In the genomic region with DNA sequence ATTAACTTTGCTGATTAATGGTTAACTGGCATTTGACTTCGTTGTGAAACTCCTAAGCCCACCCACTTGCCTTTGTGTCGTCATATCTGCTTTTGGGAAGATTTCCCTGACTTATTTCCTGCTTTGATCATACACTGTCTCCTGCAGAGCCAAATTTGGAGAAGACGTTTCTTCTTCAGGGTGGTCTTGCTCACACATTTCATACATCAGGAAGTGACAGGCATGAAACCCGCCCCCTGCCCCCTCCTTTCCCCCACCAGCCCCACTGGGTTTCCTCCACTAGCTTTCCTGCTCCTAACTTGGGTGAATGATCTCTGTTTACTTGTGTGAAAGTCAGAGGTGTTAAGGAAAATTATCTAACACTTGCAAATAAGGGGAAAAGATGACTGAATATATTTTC, we compare ENCODE assay signal across 22 cellular contexts.
A peak's percentile ranks its signal among the peaks of the same experiment; 100 is the strongest.
DNase-seq lines count a peak whose midpoint lies in the region; ATAC-seq and TF ChIP-seq lines count a peak whose summit lies in the region.
"Had no signal": no experiment of that assay in that cellular context is flagged by ENCODE, and none has a peak within 500 bp of the region (broad histone marks: within the 10 kb centered on the region; RNA-seq: fewer than 3 reads in every experiment).

No MANE protein-coding gene starts in this region.

- H3F3A ChIP-seq in neural progenitor cell (ENCODE audit: low read depth) = no peaks in the 10 kb centered on the region

- H3K9me3 ChIP-seq in A673 (ENCODE audit: low read depth, low read length, poor library complexity, severe bottlenecking) (no peaks in the 10 kb centered on the region), H9 (ENCODE audit: control insufficient read depth, low read depth, low read length) (no peaks in the 10 kb centered on the region), endodermal cell (ENCODE audit: control insufficient read depth, low read length) (peaks cover 9% of the 10 kb centered on the region), neural progenitor cell (ENCODE audit: low read depth) (no peaks in the 10 kb centered on the region)
- no peaks in the 10 kb centered on the region for H3K9me3 ChIP-seq in naive thymus-derived CD4-positive, alpha-beta T cell (ENCODE audit: control insufficient read depth in 2 of 3, low read length in 3 of 3)

- intact Hi-C loops in A673 (cut with micrococcal nuclease; ENCODE audit: unreplicated experiment) = no loop called here
- intact Hi-C loops in naive thymus-derived CD4-positive, alpha-beta T cell (cut with micrococcal nuclease) = no loop called here

- H3K4me2 ChIP-seq in H9 (ENCODE audit: insufficient read depth, insufficient read length, low read length) = peak overlapping the region; percentile 25
- H3K4me2 ChIP-seq in neural progenitor cell = no peak overlapping the region
- H3K4me2 ChIP-seq: PC-9 had no signal

- no peak overlapping the region for H2AFZ ChIP-seq in H9 (ENCODE audit: low read length)
- H2AFZ ChIP-seq in neural progenitor cell (replicated peaks) = peak overlapping the region; percentile 19
- H2AFZ ChIP-seq: PC-9 had no signal

- peaks cover 23% of the 10 kb centered on the region for H3K4me1 ChIP-seq in A673 (ENCODE audit: insufficient read depth, low read length, poor library complexity, severe bottlenecking)
- H3K4me1 ChIP-seq in H9 (ENCODE audit: insufficient read depth, low read length) = peaks cover 4% of the 10 kb centered on the region; the same call in 1 of the 2 replicates
- H3K4me1 ChIP-seq in endodermal cell (ENCODE audit: control insufficient read depth, insufficient read depth, low read length) = peaks cover 5% of the 10 kb centered on the region
- H3K4me1 ChIP-seq in neural progenitor cell = no peaks in the 10 kb centered on the region
- no peaks in the 10 kb centered on the region for H3K4me1 ChIP-seq in naive thymus-derived CD4-positive, alpha-beta T cell (ENCODE audit: control insufficient read depth in 2 of 2, insufficient read depth in 2 of 2, low read length in 2 of 2)

- no peak overlapping the region for H3K56ac ChIP-seq in H9 (ENCODE audit: insufficient read length, low read depth, low read length)

- no peaks in the 10 kb centered on the region for H3K79me1 ChIP-seq in H9 (ENCODE audit: insufficient read depth, low read depth, low read length, poor library complexity, severe bottlenecking)

- no peak overlapping the region for H3T11ph ChIP-seq in H9 (ENCODE audit: low read length)

- no peak overlapping the region for H4K8ac ChIP-seq in H9 (replicated peaks; ENCODE audit: insufficient read length, low read depth, low read length)

- DNase-seq in A673 (ENCODE audit: low spot score) (peak; percentile 34), H9 (no peak), endodermal cell (peak; percentile 56), neural progenitor cell (ENCODE audit: low spot score) (no peak), NCI-H748 (lab: John Stamatoyannopoulos, UW; ENCODE audit: unreplicated experiment) (no peak)
- no peak for DNase-seq in activated naive CD8-positive, alpha-beta T cell treated with anti-CD3 and anti-CD28 coated beads for 36 hours
- DNase-seq in naive thymus-derived CD4-positive, alpha-beta T cell = no peak
- DNase-seq: CD4-positive, CD25-positive, alpha-beta regulatory T cell; COR-L47; DMS79; H7; HFFc6; KBM-7; MV-4-11; NCI-H1105 treated with DMSO at 0.1 percent for 48 hours; NCI-H2081; NCI-H2171 treated with DMSO at 0.1 percent for 48 hours; NCI-H526; RPMI8226; SHP77 had no signal

- no peak overlapping the region for H2BK20ac ChIP-seq in H9 (ENCODE audit: low read depth, low read length, poor library complexity, severe bottlenecking)

- no CpG with 5 or more reads among the region's 4 CpGs for WGBS in H9 (ENCODE audit: extremely low coverage, insufficient read length, low lambda C conversion rate)
- 8 to 9% methylated on average over 2 to 3 of the region's 4 CpGs for WGBS in endodermal cell (ENCODE audit: insufficient coverage in 1 of 2, insufficient read length in 1 of 2), 2 experiments

- no peak overlapping the region for H2BK5ac ChIP-seq in H9 (ENCODE audit: insufficient read length, low read length)

- H3K14ac ChIP-seq in H9 (ENCODE audit: insufficient read depth, low read length) = no peak overlapping the region

- TF ChIP-seq CTCF in A673 (conservative IDR thresholded peaks at IDR 0.05; ENCODE audit: low read depth, low read length) (no peak), H9 (conservative IDR thresholded peaks at IDR 0.05) (no peak), endodermal cell (conservative IDR thresholded peaks at IDR 0.05) (no peak), neural progenitor cell (IDR thresholded peaks at IDR 0.05) (no peak)

- no peak overlapping the region for H3K4ac ChIP-seq in H9 (ENCODE audit: low read depth, low read length)

- no peak overlapping the region; a peak in 1 of 5 replicates for H3K4me3 Mint-ChIP-seq in H9
- peak overlapping the region; percentile 33 for H3K4me3 Mint-ChIP-seq in endodermal cell
- H3K4me3 Mint-ChIP-seq in neural progenitor cell = no peak overlapping the region
- no peak overlapping the region for H3K4me3 Mint-ChIP-seq in activated naive CD8-positive, alpha-beta T cell treated with anti-CD3 and anti-CD28 coated beads for 36 hours
- no peak overlapping the region for H3K4me3 Mint-ChIP-seq in naive thymus-derived CD4-positive, alpha-beta T cell
- H3K4me3 Mint-ChIP-seq: B cell; CD4-positive, CD25-positive, alpha-beta regulatory T cell; HFFc6 had no signal

- peaks cover 12 to 17% of the 10 kb centered on the region in 2 experiments for H3K4me1 Mint-ChIP-seq in H9
- peaks cover 30% of the 10 kb centered on the region for H3K4me1 Mint-ChIP-seq in endodermal cell
- H3K4me1 Mint-ChIP-seq in neural progenitor cell = peaks cover 8% of the 10 kb centered on the region
- no peaks in the 10 kb centered on the region for H3K4me1 Mint-ChIP-seq in activated naive CD8-positive, alpha-beta T cell treated with anti-CD3 and anti-CD28 coated beads for 36 hours
- peaks cover 0 to 2% (median 0%) of the 10 kb centered on the region in 7 donors for H3K4me1 Mint-ChIP-seq in naive thymus-derived CD4-positive, alpha-beta T cell
- H3K4me1 Mint-ChIP-seq: B cell; CD4-positive, CD25-positive, alpha-beta regulatory T cell had no signal

- no peak overlapping the region for H3K18ac ChIP-seq in H9 (ENCODE audit: insufficient read length, low read depth, low read length)

- H2BK12ac ChIP-seq in H9 (ENCODE audit: insufficient read length, low read depth, low read length) = no peak overlapping the region

- H3K9ac ChIP-seq in H9 (ENCODE audit: extremely low read depth, insufficient read length, low read length) (no peak overlapping the region), endodermal cell (ENCODE audit: extremely low read depth, low read length, poor library complexity, severe bottlenecking) (no peak overlapping the region), neural progenitor cell (no peak overlapping the region)

- H4K5ac ChIP-seq in H9 (ENCODE audit: insufficient read length, low read depth, low read length) = no peak overlapping the region

- peaks cover 7% of the 10 kb centered on the region for H3K27me3 Mint-ChIP-seq in H9 (ENCODE audit: low read depth)
- no peaks in the 10 kb centered on the region for H3K27me3 Mint-ChIP-seq in endodermal cell (ENCODE audit: insufficient read depth)
- peaks cover 9% of the 10 kb centered on the region for H3K27me3 Mint-ChIP-seq in neural progenitor cell (ENCODE audit: insufficient read depth, low read depth)
- peaks cover 5% of the 10 kb centered on the region for H3K27me3 Mint-ChIP-seq in activated naive CD8-positive, alpha-beta T cell treated with anti-CD3 and anti-CD28 coated beads for 36 hours
- H3K27me3 Mint-ChIP-seq in naive thymus-derived CD4-positive, alpha-beta T cell = peaks cover 0 to 32% (median 8%) of the 10 kb centered on the region in 5 donors
- H3K27me3 Mint-ChIP-seq: B cell; CD4-positive, CD25-positive, alpha-beta regulatory T cell had no signal

- POLR2A ChIA-PET in A673 (lab: Charles Lee; ENCODE audit: low non-redundant PET) = interaction anchor here (0.6 kb wide), 1 partner anchor 59 kb away, joined by 7 read pairs; no protein-coding TSS in a partner anchor
- POLR2A ChIA-PET in naive thymus-derived CD4-positive, alpha-beta T cell (lab: Charles Lee) = no interaction called here

- no peaks in the 10 kb centered on the region for H3K27me3 ChIP-seq in A673 (replicated peaks; ENCODE audit: insufficient read depth, low read depth, low read length, poor library complexity)
- no peaks in the 10 kb centered on the region for H3K27me3 ChIP-seq in H9 (ENCODE audit: insufficient read depth, low read length)
- no peaks in the 10 kb centered on the region for H3K27me3 ChIP-seq in endodermal cell (ENCODE audit: control insufficient read depth, insufficient read depth, low read length, poor library complexity, severe bottlenecking)
- no peaks in the 10 kb centered on the region for H3K27me3 ChIP-seq in neural progenitor cell
- H3K27me3 ChIP-seq in naive thymus-derived CD4-positive, alpha-beta T cell (ENCODE audit: control insufficient read depth in 2 of 2, insufficient read depth in 2 of 2, low read length in 2 of 2) = no peaks in the 10 kb centered on the region

- H3K36me3 ChIP-seq in A673 (ENCODE audit: insufficient read depth, low read length, poor library complexity, severe bottlenecking) = no peaks in the 10 kb centered on the region
- H3K36me3 ChIP-seq in endodermal cell (ENCODE audit: control insufficient read depth, insufficient read depth, low read length) = no peaks in the 10 kb centered on the region
- no peaks in the 10 kb centered on the region for H3K36me3 ChIP-seq in neural progenitor cell
- H3K36me3 ChIP-seq in naive thymus-derived CD4-positive, alpha-beta T cell (ENCODE audit: control insufficient read depth in 2 of 3, insufficient read depth in 3 of 3, low read length in 3 of 3) = no peaks in the 10 kb centered on the region

- no peak for ATAC-seq in naive thymus-derived CD4-positive, alpha-beta T cell

- H3K36me3 Mint-ChIP-seq in H9 (ENCODE audit: insufficient read depth in 1 of 3, low read depth in 3 of 3) = peaks cover 9 to 30% (median 16%) of the 10 kb centered on the region in 3 experiments
- H3K36me3 Mint-ChIP-seq in endodermal cell (ENCODE audit: low read depth) = peaks cover 2% of the 10 kb centered on the region
- no peaks in the 10 kb centered on the region for H3K36me3 Mint-ChIP-seq in neural progenitor cell
- no peaks in the 10 kb centered on the region for H3K36me3 Mint-ChIP-seq in activated naive CD8-positive, alpha-beta T cell treated with anti-CD3 and anti-CD28 coated beads for 36 hours
- no peaks in the 10 kb centered on the region for H3K36me3 Mint-ChIP-seq in naive thymus-derived CD4-positive, alpha-beta T cell
- H3K36me3 Mint-ChIP-seq: CD4-positive, CD25-positive, alpha-beta regulatory T cell had no signal

- no peaks in the 10 kb centered on the region for H3K23me2 ChIP-seq in H9 (ENCODE audit: insufficient read length, low read depth, low read length, poor library complexity, severe bottlenecking)

- H4K20me1 ChIP-seq in H9 (ENCODE audit: control insufficient read depth, insufficient read depth, insufficient read length) = no peaks in the 10 kb centered on the region
- H4K20me1 ChIP-seq in neural progenitor cell (ENCODE audit: low read depth) = no peaks in the 10 kb centered on the region

- no TSS peak for BruUV-seq in A673 (replicated peaks; lab: Mats Ljungman, UMichigan)

- no peak overlapping the region for H2BK15ac ChIP-seq in H9 (ENCODE audit: low read depth, low read length)

- no peak overlapping the region for H4K91ac ChIP-seq in H9 (ENCODE audit: insufficient read length, low read depth, low read length)

- no peak overlapping the region for H3K27ac Mint-ChIP-seq in H9
- peak overlapping the region; percentile 90 for H3K27ac Mint-ChIP-seq in endodermal cell
- no peak overlapping the region for H3K27ac Mint-ChIP-seq in neural progenitor cell
- no peak overlapping the region for H3K27ac Mint-ChIP-seq in activated naive CD8-positive, alpha-beta T cell treated with anti-CD3 and anti-CD28 coated beads for 36 hours
- no peak overlapping the region for H3K27ac Mint-ChIP-seq in naive thymus-derived CD4-positive, alpha-beta T cell
- H3K27ac Mint-ChIP-seq: B cell; CD4-positive, CD25-positive, alpha-beta regulatory T cell; HFFc6 had no signal

- H2AK5ac ChIP-seq in H9 (ENCODE audit: insufficient read length, low read length) = no peak overlapping the region

- H3K9me3 Mint-ChIP-seq in H9 = peaks cover 21 to 22% of the 10 kb centered on the region in 2 experiments
- peaks cover 23% of the 10 kb centered on the region for H3K9me3 Mint-ChIP-seq in endodermal cell
- peaks cover 12% of the 10 kb centered on the region for H3K9me3 Mint-ChIP-seq in neural progenitor cell
- no peaks in the 10 kb centered on the region for H3K9me3 Mint-ChIP-seq in activated naive CD8-positive, alpha-beta T cell treated with anti-CD3 and anti-CD28 coated beads for 36 hours
- peaks cover 0 to 10% (median 4%) of the 10 kb centered on the region in 11 donors for H3K9me3 Mint-ChIP-seq in naive thymus-derived CD4-positive, alpha-beta T cell
- H3K9me3 Mint-ChIP-seq: CD4-positive, CD25-positive, alpha-beta regulatory T cell had no signal

- H3K4me3 ChIP-seq in A673 (ENCODE audit: low read depth, low read length, poor library complexity, severe bottlenecking) (no peak overlapping the region), endodermal cell (ENCODE audit: low read length) (peak overlapping the region; percentile 64), neural progenitor cell (no peak overlapping the region)
- no peak overlapping the region for H3K4me3 ChIP-seq in naive thymus-derived CD4-positive, alpha-beta T cell (ENCODE audit: low read length)
- H3K4me3 ChIP-seq: PC-9 had no signal

- H3K27ac ChIP-seq in A673 (ENCODE audit: low read depth, low read length, poor library complexity, severe bottlenecking) (peak overlapping the region; percentile 48), H9 (ENCODE audit: insufficient read length, low read depth, low read length) (no peak overlapping the region), endodermal cell (ENCODE audit: low read depth, low read length) (peak overlapping the region; percentile 13), neural progenitor cell (no peak overlapping the region)
- no peak overlapping the region for H3K27ac ChIP-seq in naive thymus-derived CD4-positive, alpha-beta T cell (ENCODE audit: low read depth, low read length)
- H3K27ac ChIP-seq: PC-9 had no signal

- CTCF ChIA-PET in A673 (lab: Charles Lee) = no interaction called here
- CTCF ChIA-PET in naive thymus-derived CD4-positive, alpha-beta T cell (lab: Charles Lee) = no interaction called here

- H2BK120ac ChIP-seq in H9 (ENCODE audit: low read depth, low read length, poor library complexity, severe bottlenecking) = no peak overlapping the region

- H3K79me2 ChIP-seq in H9 (ENCODE audit: insufficient read depth, low read length) = no peaks in the 10 kb centered on the region
- no peaks in the 10 kb centered on the region for H3K79me2 ChIP-seq in neural progenitor cell (ENCODE audit: low read depth)

- H3K23ac ChIP-seq in H9 (ENCODE audit: insufficient read length, low read depth, low read length) = no peak overlapping the region

Comparison
In these comparisons a context has a peak if more than half of its experiments do, and no peak if none do; other contexts are left out.
1. DNase-seq: peak in A673 (single experiment) and endodermal cell (single experiment); none in H9 (single experiment), neural progenitor cell (single experiment), activated naive CD8-positive, alpha-beta T cell treated with anti-CD3 and anti-CD28 coated beads for 36 hours (single experiment), NCI-H748 (single experiment) and naive thymus-derived CD4-positive, alpha-beta T cell (0 of 9).
2. H3K27ac ChIP-seq: peak in A673 (single experiment) and endodermal cell (single experiment); none in H9 (single experiment), neural progenitor cell (single experiment) and naive thymus-derived CD4-positive, alpha-beta T cell (single experiment).